1 cellular context compared by ENCODE assay signal in the genomic region with DNA sequence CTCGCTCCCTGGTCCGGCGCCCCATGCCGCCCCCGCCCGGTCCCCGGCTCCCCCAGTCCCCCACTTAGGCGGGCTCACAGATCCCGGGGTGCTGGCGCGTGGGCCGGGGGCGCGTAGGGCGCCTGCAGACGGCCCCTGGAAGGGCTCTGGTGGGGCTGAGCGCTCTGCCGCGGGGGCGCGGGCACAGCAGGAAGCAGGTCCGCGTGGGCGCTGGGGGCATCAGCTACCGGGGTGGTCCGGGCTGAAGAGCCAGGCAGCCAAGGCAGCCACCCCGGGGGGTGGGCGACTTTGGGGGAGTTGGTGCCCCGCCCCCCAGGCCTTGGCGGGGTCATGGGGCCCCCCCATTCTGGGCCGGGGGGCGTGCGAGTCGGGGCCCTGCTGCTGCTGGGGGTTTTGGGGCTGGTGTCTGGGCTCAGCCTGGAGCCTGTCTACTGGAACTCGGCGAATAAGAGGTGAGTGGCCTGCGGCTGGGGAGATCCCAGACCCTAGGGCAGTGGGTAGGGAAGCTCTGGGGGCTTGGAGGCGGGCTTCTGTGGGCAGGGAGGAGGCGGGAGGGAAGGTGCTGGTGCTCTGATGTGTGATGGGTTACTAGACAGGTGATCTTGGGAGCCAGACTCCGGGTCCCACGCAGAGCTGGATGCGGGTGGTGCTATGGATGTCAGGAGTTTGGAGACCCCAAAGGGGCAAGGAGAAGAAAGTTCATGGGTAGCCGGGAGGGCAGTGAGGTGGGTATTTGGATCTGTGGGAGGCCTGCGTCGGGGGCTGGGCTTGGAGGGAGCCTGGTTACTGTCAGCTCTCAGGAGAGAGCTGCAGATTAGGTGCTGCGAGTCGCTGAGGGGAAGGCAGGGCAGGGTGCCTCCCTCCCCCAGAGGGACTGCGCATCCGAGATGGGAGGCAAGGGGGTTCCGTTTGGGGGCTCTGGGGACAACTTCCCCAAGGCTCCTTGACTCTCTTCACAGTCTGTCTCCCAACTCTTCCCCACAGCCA.
TF ChIP-seq lines count a peak whose summit lies in the region.

No MANE protein-coding gene starts in this region.

TF ChIP-seq in SK-N-SH treated with all-trans-retinoic acid at 6 μM for 48 hours, 23 proteins besides CTCF, POLR2A, EP300 and RAD21 (continued from another document):
- TF ChIP-seq, protein P1, sequence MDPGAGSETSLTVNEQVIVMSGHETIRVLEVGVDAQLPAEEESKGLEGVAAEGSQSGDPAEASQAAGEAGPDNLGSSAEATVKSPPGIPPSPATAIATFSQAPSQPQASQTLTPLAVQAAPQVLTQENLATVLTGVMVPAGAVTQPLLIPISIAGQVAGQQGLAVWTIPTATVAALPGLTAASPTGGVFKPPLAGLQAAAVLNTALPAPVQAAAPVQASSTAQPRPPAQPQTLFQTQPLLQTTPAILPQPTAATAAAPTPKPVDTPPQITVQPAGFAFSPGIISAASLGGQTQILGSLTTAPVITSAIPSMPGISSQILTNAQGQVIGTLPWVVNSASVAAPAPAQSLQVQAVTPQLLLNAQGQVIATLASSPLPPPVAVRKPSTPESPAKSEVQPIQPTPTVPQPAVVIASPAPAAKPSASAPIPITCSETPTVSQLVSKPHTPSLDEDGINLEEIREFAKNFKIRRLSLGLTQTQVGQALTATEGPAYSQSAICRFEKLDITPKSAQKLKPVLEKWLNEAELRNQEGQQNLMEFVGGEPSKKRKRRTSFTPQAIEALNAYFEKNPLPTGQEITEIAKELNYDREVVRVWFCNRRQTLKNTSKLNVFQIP (CRISPR knock-in tag; IDR thresholded peaks at IDR 0.05; ENCODE audit: borderline replicate concordance, low read depth): no peak
- TF ChIP-seq ZC3H10 (CRISPR knock-in tag; IDR thresholded peaks at IDR 0.05) (no peak), ZNF70 (CRISPR knock-in tag; IDR thresholded peaks at IDR 0.05) (no peak)
